In genomic region chr14:54676822-54677708, GRCh38 we compare ENCODE assay signal across 9 cellular contexts.
DNase-seq lines count a peak whose midpoint lies in the region; TF ChIP-seq lines count a peak whose summit lies in the region.
"Had no signal": no experiment of that assay in that cellular context is flagged by ENCODE, and none has a peak within 500 bp of the region (broad histone marks: within the 10 kb centered on the region; RNA-seq: fewer than 3 reads in every experiment).

No MANE protein-coding gene starts in this region.

- H3K4me1 Mint-ChIP-seq in activated T-helper 2 cell treated with anti-CD3 and anti-CD28 coated beads, Interferon-gamma antibody, Interleukin-2, Interleukin-4, amounts not matched to agents 10 μg/mL and 5 μg/mL and 100 μg/mL, durations not matched to agents 14 hours and 24 hours and 36 hours (ENCODE audit: low read depth) = peaks cover 27% of the 10 kb centered on the region

- no peaks in the 10 kb centered on the region for H3K36me3 ChIP-seq in Peyer's patch
- no peaks in the 10 kb centered on the region for H3K36me3 ChIP-seq in esophagus muscularis mucosa
- H3K36me3 ChIP-seq in muscle layer of colon (ENCODE audit: insufficient read depth, low read length) = no peaks in the 10 kb centered on the region

- DNase-seq in ACHN (peak; percentile 91), Peyer's patch (no peak), esophagus muscularis mucosa (ENCODE audit: extremely low spot score) (no peak), DMS153 treated with DMSO at 0.1 percent for 48 hours (lab: John Stamatoyannopoulos, UW; ENCODE audit: unreplicated experiment) (no peak), NCI-H2171 (lab: John Stamatoyannopoulos, UW) (no peak)
- DNase-seq in activated T-helper 2 cell treated with anti-CD3 and anti-CD28 coated beads, Interferon-gamma antibody, Interleukin-2, Interleukin-4, amounts not matched to agents 10 μg/mL and 5 μg/mL and 100 μg/mL, durations not matched to agents 14 hours and 24 hours and 36 hours (ENCODE audit: low spot score) = no peak
- no peak for DNase-seq in activated CD4-positive, alpha-beta T cell treated with anti-CD3 and anti-CD28 coated beads, Interleukin-2, amount 50 U/mL, for 4 hours
- DNase-seq: CD4-positive, CD25-positive, alpha-beta regulatory T cell had no signal

- TF ChIP-seq POLR2A in Peyer's patch (IDR thresholded peaks at IDR 0.05) (no peak), esophagus muscularis mucosa (IDR thresholded peaks at IDR 0.05; ENCODE audit: low read depth) (peak; percentile 4)

- H3K27me3 ChIP-seq in Peyer's patch = no peaks in the 10 kb centered on the region
- no peaks in the 10 kb centered on the region for H3K27me3 ChIP-seq in esophagus muscularis mucosa
- H3K27me3 ChIP-seq in muscle layer of colon (ENCODE audit: control insufficient read depth in 1 of 2, insufficient read depth in 2 of 2, low read length in 2 of 2) = no peaks in the 10 kb centered on the region

- intact Hi-C loops in esophagus muscularis mucosa (cut with DNase I) = no loop called here
- intact Hi-C loops in activated T-helper 2 cell treated with anti-CD3 and anti-CD28 coated beads, Interferon-gamma antibody, Interleukin-2, Interleukin-4, amounts not matched to agents 10 μg/mL and 5 μg/mL and 100 μg/mL, durations not matched to agents 14 hours and 24 hours and 36 hours (cut with micrococcal nuclease) = loop anchor here (10.0 kb wide), 1 partner anchor 52 kb away; no protein-coding TSS in a partner anchor

- no peaks in the 10 kb centered on the region for H3K4me1 ChIP-seq in Peyer's patch
- peaks cover 68 to 92% (median 80%) of the 10 kb centered on the region in 4 donors for H3K4me1 ChIP-seq in esophagus muscularis mucosa
- H3K4me1 ChIP-seq in muscle layer of colon (ENCODE audit: insufficient read depth, low read length) = peaks cover 67% of the 10 kb centered on the region

- peaks cover 36% of the 10 kb centered on the region for H3K27me3 Mint-ChIP-seq in activated T-helper 2 cell treated with anti-CD3 and anti-CD28 coated beads, Interferon-gamma antibody, Interleukin-2, Interleukin-4, amounts not matched to agents 10 μg/mL and 5 μg/mL and 100 μg/mL, durations not matched to agents 14 hours and 24 hours and 36 hours (ENCODE audit: low read depth)

- peak; percentile 81 for TF ChIP-seq EP300 in esophagus muscularis mucosa (IDR thresholded peaks at IDR 0.05)

- H3K9me3 ChIP-seq in Peyer's patch (no peaks in the 10 kb centered on the region), esophagus muscularis mucosa (no peaks in the 10 kb centered on the region), muscle layer of colon (ENCODE audit: low read length) (no peaks in the 10 kb centered on the region)

- no peak overlapping the region for H3K4me3 Mint-ChIP-seq in activated T-helper 2 cell treated with anti-CD3 and anti-CD28 coated beads, Interferon-gamma antibody, Interleukin-2, Interleukin-4, amounts not matched to agents 10 μg/mL and 5 μg/mL and 100 μg/mL, durations not matched to agents 14 hours and 24 hours and 36 hours (ENCODE audit: low read depth)
- H3K4me3 Mint-ChIP-seq: CD4-positive, CD25-positive, alpha-beta regulatory T cell had no signal

- peak overlapping the region; percentile 67 for H3K9ac ChIP-seq in muscle layer of colon (ENCODE audit: low read length)

- H3K9me3 Mint-ChIP-seq in activated T-helper 2 cell treated with anti-CD3 and anti-CD28 coated beads, Interferon-gamma antibody, Interleukin-2, Interleukin-4, amounts not matched to agents 10 μg/mL and 5 μg/mL and 100 μg/mL, durations not matched to agents 14 hours and 24 hours and 36 hours = no peaks in the 10 kb centered on the region
- H3K9me3 Mint-ChIP-seq: CD4-positive, CD25-positive, alpha-beta regulatory T cell had no signal

- no peak overlapping the region for H3K27ac Mint-ChIP-seq in activated T-helper 2 cell treated with anti-CD3 and anti-CD28 coated beads, Interferon-gamma antibody, Interleukin-2, Interleukin-4, amounts not matched to agents 10 μg/mL and 5 μg/mL and 100 μg/mL, durations not matched to agents 14 hours and 24 hours and 36 hours

- H3K27ac ChIP-seq in Peyer's patch (peak overlapping the region; percentile 2 to 74 (median 25)), esophagus muscularis mucosa (replicated peaks in 1 of 4) (peak overlapping the region; percentile 84 to 89 (median 88)), muscle layer of colon (ENCODE audit: low read depth, low read length) (peak overlapping the region; percentile 82)

- no peaks in the 10 kb centered on the region for H3K36me3 Mint-ChIP-seq in activated T-helper 2 cell treated with anti-CD3 and anti-CD28 coated beads, Interferon-gamma antibody, Interleukin-2, Interleukin-4, amounts not matched to agents 10 μg/mL and 5 μg/mL and 100 μg/mL, durations not matched to agents 14 hours and 24 hours and 36 hours (ENCODE audit: low read depth)
- H3K36me3 Mint-ChIP-seq: CD4-positive, CD25-positive, alpha-beta regulatory T cell had no signal

- TF ChIP-seq CTCF in Peyer's patch (IDR thresholded peaks at IDR 0.05) (no peak), esophagus muscularis mucosa (IDR thresholded peaks at IDR 0.05) (no peak)

- H3K4me3 ChIP-seq in Peyer's patch = no peak overlapping the region
- peak overlapping the region in 2 of 4 donors; percentile 3 to 15 for H3K4me3 ChIP-seq in esophagus muscularis mucosa
- peak overlapping the region in 1 of 2 donors; percentile 22 for H3K4me3 ChIP-seq in muscle layer of colon (ENCODE audit: low read depth in 1 of 2, low read length in 2 of 2)

- WGBS in esophagus muscularis mucosa = 24% methylated on average over 11 of the region's 11 CpGs

- in situ Hi-C loops in ACHN (cut with HindIII; ENCODE audit: low pct_ligation_motif_present, low pct_unique_long_range_greater_than_20kb, low sequenced_read_pairs) = no loop called here

Comparison
In these comparisons a context has a peak if more than half of its experiments do, and no peak if none do; other contexts are left out.
1. H3K27ac ChIP-seq: peak in every context shown above with its lines; median percentile 88 in esophagus muscularis mucosa; 82 in muscle layer of colon; 25 in Peyer's patch.